8 cellular contexts compared by ENCODE assay signal in genomic region chr18:26656944-26657536, GRCh38.
A peak's percentile ranks its signal among the peaks of the same experiment; 100 is the strongest.
DNase-seq lines count a peak whose midpoint lies in the region; ATAC-seq, FAIRE-seq and TF ChIP-seq lines count a peak whose summit lies in the region.

No MANE protein-coding gene starts in this region.

- no peak overlapping the region for H3K4me3 ChIP-seq in CD8-positive, alpha-beta memory T cell (ENCODE audit: low read length)
- H3K4me3 ChIP-seq in HUES6 (ENCODE audit: low read depth, low read length) (peak overlapping the region; percentile 88), kidney epithelial cell (ENCODE audit: low read depth, low read length) (peak overlapping the region; percentile 82), small intestine (ENCODE audit: low read depth in 1 of 2, low read length in 2 of 2) (peak overlapping the region; percentile 51 to 55)

- POLR2A ChIA-PET in CD8-positive, alpha-beta memory T cell (lab: Charles Lee), result no interaction called here

- peaks cover 0 to 4% (median 0%) of the 10 kb centered on the region in 3 donors for H3K36me3 Mint-ChIP-seq in CD8-positive, alpha-beta memory T cell
- no peaks in the 10 kb centered on the region for H3K36me3 Mint-ChIP-seq in chondrocyte (ENCODE audit: low read depth)

- peaks cover 14% of the 10 kb centered on the region for H3K27me3 ChIP-seq in CD8-positive, alpha-beta memory T cell (ENCODE audit: insufficient read depth, low read length, poor library complexity, severe bottlenecking)
- peaks cover 52% of the 10 kb centered on the region for H3K27me3 ChIP-seq in HUES6 (ENCODE audit: control insufficient read depth, insufficient read depth, low read length)
- H3K27me3 ChIP-seq in kidney epithelial cell (ENCODE audit: control insufficient read depth, insufficient read depth, low read length), result peaks cover 6% of the 10 kb centered on the region
- peaks cover 8 to 13% of the 10 kb centered on the region in 2 donors for H3K27me3 ChIP-seq in small intestine (ENCODE audit: control insufficient read depth in 2 of 2, insufficient read depth in 2 of 2, low read length in 2 of 2)

- no peak for DNase-seq in CD8-positive, alpha-beta memory T cell
- DNase-seq in RCC 7860 (ENCODE audit: low spot score) (peak; percentile 9), chondrocyte (ENCODE audit: low spot score) (no peak), kidney epithelial cell (ENCODE audit: low read depth) (no peak), small intestine (peak; percentile 43), GOT3 (lab: John Stamatoyannopoulos, UW) (no peak)

- H3K27ac Mint-ChIP-seq in CD8-positive, alpha-beta memory T cell, result peak overlapping the region in 1 of 8 donors; percentile 48
- peak overlapping the region; percentile 28 for H3K27ac Mint-ChIP-seq in chondrocyte (ENCODE audit: unreplicated experiment)

- ATAC-seq in GM19328 (IDR thresholded peaks at IDR 0.05; ENCODE audit: unreplicated experiment), result peak; percentile 81

- no peaks in the 10 kb centered on the region for H3K36me3 ChIP-seq in CD8-positive, alpha-beta memory T cell (ENCODE audit: insufficient read depth, low read length)
- no peaks in the 10 kb centered on the region for H3K36me3 ChIP-seq in HUES6 (ENCODE audit: control insufficient read depth, insufficient read depth, low read length)
- no peaks in the 10 kb centered on the region for H3K36me3 ChIP-seq in kidney epithelial cell (ENCODE audit: control insufficient read depth, insufficient read depth, low read length)
- no peaks in the 10 kb centered on the region for H3K36me3 ChIP-seq in small intestine (ENCODE audit: control insufficient read depth in 2 of 2, insufficient read depth in 2 of 2, low read length in 2 of 2)

- H3K4me1 Mint-ChIP-seq in CD8-positive, alpha-beta memory T cell, result peaks cover 7 to 15% (median 13%) of the 10 kb centered on the region in 3 donors
- peaks cover 24% of the 10 kb centered on the region for H3K4me1 Mint-ChIP-seq in chondrocyte (ENCODE audit: low read depth)

- H3K4me1 ChIP-seq in CD8-positive, alpha-beta memory T cell (ENCODE audit: insufficient read depth, low read length), result no peaks in the 10 kb centered on the region
- H3K4me1 ChIP-seq in HUES6 (ENCODE audit: control insufficient read depth, insufficient read depth, low read length) (peaks cover 26% of the 10 kb centered on the region), small intestine (ENCODE audit: control insufficient read depth in 2 of 2, insufficient read depth in 1 of 2, low read depth in 1 of 2, low read length in 1 of 2) (no peaks in the 10 kb centered on the region)

- peak overlapping the region in 5 of 7 donors; percentile 60 to 79 (median 67) for H3K4me3 Mint-ChIP-seq in CD8-positive, alpha-beta memory T cell
- peak overlapping the region; percentile 81 for H3K4me3 Mint-ChIP-seq in chondrocyte (ENCODE audit: unreplicated experiment)

- peaks cover 40 to 71% of the 10 kb centered on the region in 2 donors for H3K27me3 Mint-ChIP-seq in CD8-positive, alpha-beta memory T cell
- peaks cover 30% of the 10 kb centered on the region for H3K27me3 Mint-ChIP-seq in chondrocyte (ENCODE audit: low read depth)

- no peak for FAIRE-seq in RCC 7860 (lab: Jason Lieb, UNC)
- no peak for FAIRE-seq in small intestine (lab: Jason Lieb, UNC)

- CTCF ChIA-PET in CD8-positive, alpha-beta memory T cell (lab: Charles Lee), result no interaction called here

- TF ChIP-seq CTCF in chondrocyte (IDR thresholded peaks at IDR 0.05), result peak; percentile 66
- peak; percentile 37 for TF ChIP-seq CTCF in kidney epithelial cell (IDR thresholded peaks at IDR 0.05; ENCODE audit: insufficient read depth, low read length, poor library complexity, severe bottlenecking)

- WGBS in small intestine, 3 donors, result 0 to 1% (median 1%) methylated on average over 32 to 52 of the region's 52 CpGs

- peaks cover 0 to 4% (median 0%) of the 10 kb centered on the region in 5 donors for H3K9me3 Mint-ChIP-seq in CD8-positive, alpha-beta memory T cell
- no peaks in the 10 kb centered on the region for H3K9me3 Mint-ChIP-seq in chondrocyte (ENCODE audit: low read depth)

- H3K9me3 ChIP-seq in CD8-positive, alpha-beta memory T cell (ENCODE audit: low read length), result no peaks in the 10 kb centered on the region
- H3K9me3 ChIP-seq in HUES6 (ENCODE audit: control insufficient read depth, insufficient read depth, low read depth, low read length) (no peaks in the 10 kb centered on the region), small intestine (ENCODE audit: control insufficient read depth, low read depth) (no peaks in the 10 kb centered on the region)

- H3K27ac ChIP-seq in CD8-positive, alpha-beta memory T cell (ENCODE audit: low read depth, low read length), result no peak overlapping the region
- no peak overlapping the region for H3K27ac ChIP-seq in HUES6 (ENCODE audit: low read depth, low read length)
- peak overlapping the region in 1 of 2 donors; percentile 8 for H3K27ac ChIP-seq in small intestine (ENCODE audit: low read depth in 1 of 2, low read length in 1 of 2)

- peak overlapping the region; percentile 77 for H3K9ac ChIP-seq in HUES6 (ENCODE audit: low read length)

Comparison
In these comparisons a context has a peak if more than half of its experiments do, and no peak if none do; other contexts are left out.
1. DNase-seq: peak in RCC 7860 (single experiment) and small intestine (single experiment); none in CD8-positive, alpha-beta memory T cell (0 of 5), chondrocyte (single experiment), kidney epithelial cell (single experiment) and GOT3 (single experiment).